17 cellular contexts compared by ENCODE assay signal in genomic region chr2:85457877-85458316, GRCh38. TPM values are rescaled to one million over a fixed set of nuclear protein-coding genes. Genes with fewer than 3 reads are reported as not detected.
DNase-seq lines count a peak whose midpoint lies in the region; ATAC-seq and TF ChIP-seq lines count a peak whose summit lies in the region.
"Had no signal": no experiment of that assay in that cellular context is flagged by ENCODE, and none has a peak within 500 bp of the region (broad histone marks: within the 10 kb centered on the region; RNA-seq: fewer than 3 reads in every experiment).

No MANE protein-coding gene starts in this region.

- no peak for TF ChIP-seq CTCF in right atrium auricular region (IDR thresholded peaks at IDR 0.05)
- no peak for TF ChIP-seq CTCF in WTC11 (IDR thresholded peaks at IDR 0.05)

- H3K4me3 Mint-ChIP-seq in WTC11 = no peak overlapping the region
- H3K4me3 Mint-ChIP-seq: activated T-cell treated with anti-CD3 and anti-CD28 coated beads, Interleukin-2, amount 50 U/mL, for 4 hours; natural killer cell treated with Interleukin-12 subunit alpha and Interleukin-12 subunit beta and Interleukin-15 and Interleukin-18, amount 100 ng/mL, for 72 hours had no signal

- H3K36me3 ChIP-seq in right atrium auricular region = no peaks in the 10 kb centered on the region
- no peaks in the 10 kb centered on the region for H3K36me3 ChIP-seq in HAP-1 (replicated peaks)
- H3K36me3 ChIP-seq: ascending aorta, left ventricle myocardium inferior had no signal

- peaks cover 6% of the 10 kb centered on the region; the same call in 1 of the 2 replicates for H3K9me3 Mint-ChIP-seq in WTC11
- H3K9me3 Mint-ChIP-seq: activated T-cell treated with anti-CD3 and anti-CD28 coated beads, Interleukin-2, amount 50 U/mL, for 4 hours; natural killer cell treated with Interleukin-12 subunit alpha and Interleukin-12 subunit beta and Interleukin-15 and Interleukin-18, amount 100 ng/mL, for 72 hours had no signal

- peaks cover 35% of the 10 kb centered on the region for H3K27me3 Mint-ChIP-seq in WTC11 (ENCODE audit: low read depth)
- H3K27me3 Mint-ChIP-seq: natural killer cell treated with Interleukin-12 subunit alpha and Interleukin-12 subunit beta and Interleukin-15 and Interleukin-18, amount 100 ng/mL, for 72 hours had no signal

- peak overlapping the region; percentile 2; the same call in 1 of the 2 replicates for H3K27ac Mint-ChIP-seq in WTC11
- H3K27ac Mint-ChIP-seq: natural killer cell treated with Interleukin-12 subunit alpha and Interleukin-12 subunit beta and Interleukin-15 and Interleukin-18, amount 100 ng/mL, for 72 hours had no signal

- H3K36me3 Mint-ChIP-seq in WTC11 = no peaks in the 10 kb centered on the region
- H3K36me3 Mint-ChIP-seq: natural killer cell treated with Interleukin-12 subunit alpha and Interleukin-12 subunit beta and Interleukin-15 and Interleukin-18, amount 100 ng/mL, for 72 hours had no signal

- H3K4me1 Mint-ChIP-seq in WTC11 = peaks cover 47% of the 10 kb centered on the region

- no peak overlapping the region for H3K27ac ChIP-seq in right atrium auricular region
- H3K27ac ChIP-seq: ascending aorta, left ventricle myocardium inferior had no signal

- H3K4me3 ChIP-seq in right atrium auricular region = no peak overlapping the region
- H3K4me3 ChIP-seq in HAP-1 = no peak overlapping the region
- H3K4me3 ChIP-seq: ascending aorta, left ventricle myocardium inferior had no signal

- H3K4me1 ChIP-seq in right atrium auricular region (no peaks in the 10 kb centered on the region), HAP-1 (peaks cover 7% of the 10 kb centered on the region)
- H3K4me1 ChIP-seq: ascending aorta, left ventricle myocardium inferior had no signal

- ATAC-seq in left cardiac atrium (peak; percentile 15 to 80), WTC11 (no peak)
- ATAC-seq: activated T-cell treated with anti-CD3 and anti-CD28 coated beads, Interleukin-2, amount 50 U/mL, for 4 hours; natural killer cell treated with Interleukin-12 subunit alpha and Interleukin-12 subunit beta and Interleukin-15 and Interleukin-18, amount 100 ng/mL, for 72 hours had no signal

- intact Hi-C loops in left cardiac atrium (cut with DNase I) = no loop called here

- POLR2A ChIA-PET in WTC11 (lab: Charles Lee) = no interaction called here

- no peaks in the 10 kb centered on the region for H3K27me3 ChIP-seq in right atrium auricular region
- no peaks in the 10 kb centered on the region for H3K27me3 ChIP-seq in HAP-1 (ENCODE audit: low read depth)
- H3K27me3 ChIP-seq: ascending aorta had no signal

- H3K9me3 ChIP-seq in right atrium auricular region (no peaks in the 10 kb centered on the region), HAP-1 (no peaks in the 10 kb centered on the region)
- H3K9me3 ChIP-seq: ascending aorta, left ventricle myocardium inferior had no signal

- in situ Hi-C loops in HAP-1 (cut with MboI; ENCODE audit: low sequenced_read_pairs) = no loop called here

- CTCF ChIA-PET in WTC11 (lab: Charles Lee) = interaction anchor here (0.5 to 1.2 kb wide), 4 partner anchors 11 to 67 kb away, joined by 3 read pairs; no protein-coding TSS in a partner anchor

- no peak for DNase-seq in left cardiac atrium
- no peak for DNase-seq in right atrium auricular region (ENCODE audit: low spot score)
- DNase-seq in WTC11 (ENCODE audit: low spot score) = no peak
- peak; percentile 68 for DNase-seq in kidney glomerular epithelial cell (lab: John Stamatoyannopoulos, UW)
- no peak for DNase-seq in GF-D8 (lab: John Stamatoyannopoulos, UW)
- DNase-seq in activated effector memory CD4-positive, alpha-beta T cell treated with anti-CD3 and anti-CD28 coated beads, Interleukin-2, amount 50 U/mL, for 16 hours = no peak
- no peak for DNase-seq in NCI-H2196 (lab: John Stamatoyannopoulos, UW; ENCODE audit: unreplicated experiment)
- DNase-seq in HAP-1 (ENCODE audit: low spot score in 2 of 2) = no peak
- DNase-seq: activated CD4-positive, alpha-beta T cell treated with anti-CD3 and anti-CD28 coated beads for 4 hours; activated T-cell treated with anti-CD3 and anti-CD28 coated beads, Interleukin-2, amount 50 U/mL, for 4 hours; DMS53; effector CD8-positive, alpha-beta T cell; IMR-90; left ventricle myocardium inferior; T-helper 1 cell had no signal

TF ChIP-seq in WTC11, 78 proteins besides CTCF, POLR2A, EP300 and RAD21 (continues in another document):
- TF ChIP-seq KAT7 (CRISPR knock-in tag; IDR thresholded peaks at IDR 0.05; ENCODE audit: borderline replicate concordance) = no peak
- no peak for TF ChIP-seq USF2 (CRISPR knock-in tag; IDR thresholded peaks at IDR 0.05)
- TF ChIP-seq ZMAT4 (CRISPR knock-in tag; IDR thresholded peaks at IDR 0.05) = no peak
- no peak for TF ChIP-seq SMAD3 (CRISPR knock-in tag; IDR thresholded peaks at IDR 0.05; ENCODE audit: borderline replicate concordance)
- TF ChIP-seq, protein P1, sequence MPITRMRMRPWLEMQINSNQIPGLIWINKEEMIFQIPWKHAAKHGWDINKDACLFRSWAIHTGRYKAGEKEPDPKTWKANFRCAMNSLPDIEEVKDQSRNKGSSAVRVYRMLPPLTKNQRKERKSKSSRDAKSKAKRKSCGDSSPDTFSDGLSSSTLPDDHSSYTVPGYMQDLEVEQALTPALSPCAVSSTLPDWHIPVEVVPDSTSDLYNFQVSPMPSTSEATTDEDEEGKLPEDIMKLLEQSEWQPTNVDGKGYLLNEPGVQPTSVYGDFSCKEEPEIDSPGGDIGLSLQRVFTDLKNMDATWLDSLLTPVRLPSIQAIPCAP (CRISPR knock-in tag; IDR thresholded peaks at IDR 0.05) = no peak
- TF ChIP-seq ZNF121 (CRISPR knock-in tag; IDR thresholded peaks at IDR 0.05) = no peak
- no peak for TF ChIP-seq ZNF219 (CRISPR knock-in tag; IDR thresholded peaks at IDR 0.05; ENCODE audit: borderline replicate concordance)
- no peak for TF ChIP-seq ARID4B (CRISPR knock-in tag; IDR thresholded peaks at IDR 0.05; ENCODE audit: borderline replicate concordance)
- no peak for TF ChIP-seq FOXP1 (CRISPR knock-in tag; IDR thresholded peaks at IDR 0.05; ENCODE audit: borderline replicate concordance)
- TF ChIP-seq ZBTB43 (CRISPR knock-in tag; IDR thresholded peaks at IDR 0.05) = no peak
- TF ChIP-seq, protein P2, sequence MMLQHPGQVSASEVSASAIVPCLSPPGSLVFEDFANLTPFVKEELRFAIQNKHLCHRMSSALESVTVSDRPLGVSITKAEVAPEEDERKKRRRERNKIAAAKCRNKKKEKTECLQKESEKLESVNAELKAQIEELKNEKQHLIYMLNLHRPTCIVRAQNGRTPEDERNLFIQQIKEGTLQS (CRISPR knock-in tag; conservative IDR thresholded peaks at IDR 0.05) = no peak

RNA-seq across cellular contexts. Expression of gene SH2D6, which starts 39.4 kb away (rescaled TPM):
- under 1 TPM; 0.29 to 0.37 TPM for total RNA-seq in left cardiac atrium
- total RNA-seq in right atrium auricular region = not detected
- total RNA-seq in WTC11 (2021) = 0.50 to 1.2 TPM (median 0.94 TPM) in 3 replicates
- total RNA-seq: ascending aorta, left ventricle myocardium inferior had no signal

RNA-seq across cellular contexts. Expression of gene CAPG, which starts 47.7 kb away (rescaled TPM):
- 10 to 100 TPM; 13.6 to 20.3 TPM for total RNA-seq in left cardiac atrium
- 10 to 100 TPM in 1 of 2 donors, 1 to 10 TPM in 1; 8.7 to 43.4 TPM for total RNA-seq in right atrium auricular region
- 117 to 139 TPM (median 131 TPM) in 3 replicates for total RNA-seq in WTC11 (2021)
